ENCODE assay signal across 1 cellular context in genomic region chr22:18060646-18061620, GRCh38.
TF ChIP-seq lines count a peak whose summit lies in the region.

No MANE protein-coding gene starts in this region.

TF ChIP-seq in liver, 16 proteins besides CTCF, POLR2A, EP300 and RAD21 (continued from another document):
- TF ChIP-seq ZBTB33 (IDR thresholded peaks at IDR 0.05) (peak; percentile 38), MAX (IDR thresholded peaks at IDR 0.05) (peak; percentile 22), TAF1 (conservative IDR thresholded peaks at IDR 0.05) (no peak), JUND (IDR thresholded peaks at IDR 0.05) (peak in 1 of 2 donors; percentile 66)
